1 cellular context compared by ENCODE assay signal in the genomic region with DNA sequence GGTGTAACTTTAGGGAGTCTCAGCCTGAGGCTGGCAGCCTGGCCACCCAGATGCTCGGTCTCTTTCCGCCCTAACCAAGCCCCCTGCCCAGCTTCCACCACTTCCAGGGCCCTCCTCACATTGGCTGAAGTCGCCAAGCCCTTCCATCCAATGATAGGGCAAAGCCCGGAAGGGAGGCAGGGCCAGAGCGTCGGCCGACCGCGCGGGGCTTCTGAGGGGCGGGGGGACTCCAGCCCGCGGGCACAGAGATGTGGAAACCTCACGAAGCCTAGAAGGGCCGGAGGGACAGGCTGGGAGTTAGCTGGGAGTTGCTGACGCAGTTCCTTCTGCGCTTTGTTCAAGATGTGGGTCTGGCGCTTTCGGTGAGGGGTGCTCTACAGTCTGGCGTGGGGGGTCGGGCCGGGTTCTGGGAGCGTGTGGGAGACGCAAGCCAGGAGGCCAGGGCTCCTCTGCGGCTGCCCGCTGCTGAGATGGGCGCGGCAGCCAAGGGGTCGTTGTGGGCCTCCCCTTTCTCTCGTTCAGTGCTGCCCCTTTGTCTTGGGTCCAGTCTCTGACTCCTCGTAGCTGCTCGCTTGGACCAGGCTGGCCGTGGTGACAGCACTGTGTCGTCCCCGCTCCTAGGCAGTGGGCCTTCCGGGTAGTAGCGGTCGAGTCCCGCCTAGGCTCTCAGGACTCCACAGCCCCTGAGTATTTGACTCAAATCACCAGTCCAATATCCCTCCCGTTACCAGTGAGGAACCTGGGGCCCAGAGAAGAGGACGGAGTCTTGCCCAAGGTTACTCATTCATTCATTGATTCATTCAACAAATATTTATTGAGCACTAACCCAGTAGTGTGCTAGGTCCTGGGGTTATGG.
TF ChIP-seq lines count a peak whose summit lies in the region.

A gene (plus strand): TSS at position 319 of the 856 bp plus-strand sequence. CDS start 9,230 bp downstream, outside the sequence.

TF ChIP-seq in HepG2, 621 proteins besides CTCF, POLR2A, EP300 and RAD21 (continued from another document and continues in another):
- TF ChIP-seq ZKSCAN5 (CRISPR knock-in tag; IDR thresholded peaks at IDR 0.05) (no peak), ELF1 (CRISPR knock-in tag; IDR thresholded peaks at IDR 0.05) (peak; percentile 69; the same call in 1 of the 2 replicates), ZNF383 (CRISPR knock-in tag; IDR thresholded peaks at IDR 0.05; ENCODE audit: borderline replicate concordance) (no peak), MATR3 (CRISPR knock-in tag; IDR thresholded peaks at IDR 0.05) (no peak), SUZ12 (IDR thresholded peaks at IDR 0.05; ENCODE audit: low read depth, low read length) (no peak), KMT2B (CRISPR knock-in tag; IDR thresholded peaks at IDR 0.05) (no peak), KDM2A (CRISPR knock-in tag; IDR thresholded peaks at IDR 0.05; ENCODE audit: borderline replicate concordance, low read depth) (peak; percentile 82), ZNF510 (CRISPR knock-in tag; IDR thresholded peaks at IDR 0.05; ENCODE audit: low read depth) (no peak), RORA (CRISPR knock-in tag; IDR thresholded peaks at IDR 0.05) (no peak), RARA (CRISPR knock-in tag; IDR thresholded peaks at IDR 0.05) (no peak), SCMH1 (CRISPR knock-in tag; IDR thresholded peaks at IDR 0.05; ENCODE audit: borderline replicate concordance) (no peak), SIN3B (IDR thresholded peaks at IDR 0.05; ENCODE audit: low read length) (no peak), ZNF160 (CRISPR knock-in tag; IDR thresholded peaks at IDR 0.05) (no peak), ZNF563 (CRISPR knock-in tag; IDR thresholded peaks at IDR 0.05) (no peak), THYN1 (CRISPR knock-in tag; IDR thresholded peaks at IDR 0.05; ENCODE audit: borderline replicate concordance, low read depth) (no peak), ZBTB20 (CRISPR knock-in tag; IDR thresholded peaks at IDR 0.05; ENCODE audit: borderline replicate concordance, low read depth) (0 out of 2 replicates have a peak, but pooled peaks have one; percentile 40)
- TF ChIP-seq, protein P1, sequence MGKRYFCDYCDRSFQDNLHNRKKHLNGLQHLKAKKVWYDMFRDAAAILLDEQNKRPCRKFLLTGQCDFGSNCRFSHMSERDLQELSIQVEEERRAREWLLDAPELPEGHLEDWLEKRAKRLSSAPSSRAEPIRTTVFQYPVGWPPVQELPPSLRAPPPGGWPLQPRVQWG (CRISPR knock-in tag; IDR thresholded peaks at IDR 0.05; ENCODE audit: borderline replicate concordance, low read depth) = no peak
- TF ChIP-seq, protein P2, sequence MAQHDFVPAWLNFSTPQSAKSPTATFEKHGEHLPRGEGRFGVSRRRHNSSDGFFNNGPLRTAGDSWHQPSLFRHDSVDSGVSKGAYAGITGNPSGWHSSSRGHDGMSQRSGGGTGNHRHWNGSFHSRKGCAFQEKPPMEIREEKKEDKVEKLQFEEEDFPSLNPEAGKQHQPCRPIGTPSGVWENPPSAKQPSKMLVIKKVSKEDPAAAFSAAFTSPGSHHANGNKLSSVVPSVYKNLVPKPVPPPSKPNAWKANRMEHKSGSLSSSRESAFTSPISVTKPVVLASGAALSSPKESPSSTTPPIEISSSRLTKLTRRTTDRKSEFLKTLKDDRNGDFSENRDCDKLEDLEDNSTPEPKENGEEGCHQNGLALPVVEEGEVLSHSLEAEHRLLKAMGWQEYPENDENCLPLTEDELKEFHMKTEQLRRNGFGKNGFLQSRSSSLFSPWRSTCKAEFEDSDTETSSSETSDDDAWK (CRISPR knock-in tag; IDR thresholded peaks at IDR 0.05) = no peak
- TF ChIP-seq, protein P3, sequence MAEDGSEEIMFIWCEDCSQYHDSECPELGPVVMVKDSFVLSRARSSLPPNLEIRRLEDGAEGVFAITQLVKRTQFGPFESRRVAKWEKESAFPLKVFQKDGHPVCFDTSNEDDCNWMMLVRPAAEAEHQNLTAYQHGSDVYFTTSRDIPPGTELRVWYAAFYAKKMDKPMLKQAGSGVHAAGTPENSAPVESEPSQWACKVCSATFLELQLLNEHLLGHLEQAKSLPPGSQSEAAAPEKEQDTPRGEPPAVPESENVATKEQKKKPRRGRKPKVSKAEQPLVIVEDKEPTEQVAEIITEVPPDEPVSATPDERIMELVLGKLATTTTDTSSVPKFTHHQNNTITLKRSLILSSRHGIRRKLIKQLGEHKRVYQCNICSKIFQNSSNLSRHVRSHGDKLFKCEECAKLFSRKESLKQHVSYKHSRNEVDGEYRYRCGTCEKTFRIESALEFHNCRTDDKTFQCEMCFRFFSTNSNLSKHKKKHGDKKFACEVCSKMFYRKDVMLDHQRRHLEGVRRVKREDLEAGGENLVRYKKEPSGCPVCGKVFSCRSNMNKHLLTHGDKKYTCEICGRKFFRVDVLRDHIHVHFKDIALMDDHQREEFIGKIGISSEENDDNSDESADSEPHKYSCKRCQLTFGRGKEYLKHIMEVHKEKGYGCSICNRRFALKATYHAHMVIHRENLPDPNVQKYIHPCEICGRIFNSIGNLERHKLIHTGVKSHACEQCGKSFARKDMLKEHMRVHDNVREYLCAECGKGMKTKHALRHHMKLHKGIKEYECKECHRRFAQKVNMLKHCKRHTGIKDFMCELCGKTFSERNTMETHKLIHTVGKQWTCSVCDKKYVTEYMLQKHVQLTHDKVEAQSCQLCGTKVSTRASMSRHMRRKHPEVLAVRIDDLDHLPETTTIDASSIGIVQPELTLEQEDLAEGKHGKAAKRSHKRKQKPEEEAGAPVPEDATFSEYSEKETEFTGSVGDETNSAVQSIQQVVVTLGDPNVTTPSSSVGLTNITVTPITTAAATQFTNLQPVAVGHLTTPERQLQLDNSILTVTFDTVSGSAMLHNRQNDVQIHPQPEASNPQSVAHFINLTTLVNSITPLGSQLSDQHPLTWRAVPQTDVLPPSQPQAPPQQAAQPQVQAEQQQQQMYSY (CRISPR knock-in tag; IDR thresholded peaks at IDR 0.05) = no peak
- TF ChIP-seq, protein P4, sequence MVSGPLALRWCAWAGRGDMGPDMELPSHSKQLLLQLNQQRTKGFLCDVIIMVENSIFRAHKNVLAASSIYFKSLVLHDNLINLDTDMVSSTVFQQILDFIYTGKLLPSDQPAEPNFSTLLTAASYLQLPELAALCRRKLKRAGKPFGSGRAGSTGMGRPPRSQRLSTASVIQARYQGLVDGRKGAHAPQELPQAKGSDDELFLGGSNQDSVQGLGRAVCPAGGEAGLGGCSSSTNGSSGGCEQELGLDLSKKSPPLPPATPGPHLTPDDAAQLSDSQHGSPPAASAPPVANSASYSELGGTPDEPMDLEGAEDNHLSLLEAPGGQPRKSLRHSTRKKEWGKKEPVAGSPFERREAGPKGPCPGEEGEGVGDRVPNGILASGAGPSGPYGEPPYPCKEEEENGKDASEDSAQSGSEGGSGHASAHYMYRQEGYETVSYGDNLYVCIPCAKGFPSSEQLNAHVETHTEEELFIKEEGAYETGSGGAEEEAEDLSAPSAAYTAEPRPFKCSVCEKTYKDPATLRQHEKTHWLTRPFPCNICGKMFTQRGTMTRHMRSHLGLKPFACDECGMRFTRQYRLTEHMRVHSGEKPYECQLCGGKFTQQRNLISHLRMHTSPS (CRISPR knock-in tag; IDR thresholded peaks at IDR 0.05; ENCODE audit: low read depth) = no peak
- TF ChIP-seq, protein P5, sequence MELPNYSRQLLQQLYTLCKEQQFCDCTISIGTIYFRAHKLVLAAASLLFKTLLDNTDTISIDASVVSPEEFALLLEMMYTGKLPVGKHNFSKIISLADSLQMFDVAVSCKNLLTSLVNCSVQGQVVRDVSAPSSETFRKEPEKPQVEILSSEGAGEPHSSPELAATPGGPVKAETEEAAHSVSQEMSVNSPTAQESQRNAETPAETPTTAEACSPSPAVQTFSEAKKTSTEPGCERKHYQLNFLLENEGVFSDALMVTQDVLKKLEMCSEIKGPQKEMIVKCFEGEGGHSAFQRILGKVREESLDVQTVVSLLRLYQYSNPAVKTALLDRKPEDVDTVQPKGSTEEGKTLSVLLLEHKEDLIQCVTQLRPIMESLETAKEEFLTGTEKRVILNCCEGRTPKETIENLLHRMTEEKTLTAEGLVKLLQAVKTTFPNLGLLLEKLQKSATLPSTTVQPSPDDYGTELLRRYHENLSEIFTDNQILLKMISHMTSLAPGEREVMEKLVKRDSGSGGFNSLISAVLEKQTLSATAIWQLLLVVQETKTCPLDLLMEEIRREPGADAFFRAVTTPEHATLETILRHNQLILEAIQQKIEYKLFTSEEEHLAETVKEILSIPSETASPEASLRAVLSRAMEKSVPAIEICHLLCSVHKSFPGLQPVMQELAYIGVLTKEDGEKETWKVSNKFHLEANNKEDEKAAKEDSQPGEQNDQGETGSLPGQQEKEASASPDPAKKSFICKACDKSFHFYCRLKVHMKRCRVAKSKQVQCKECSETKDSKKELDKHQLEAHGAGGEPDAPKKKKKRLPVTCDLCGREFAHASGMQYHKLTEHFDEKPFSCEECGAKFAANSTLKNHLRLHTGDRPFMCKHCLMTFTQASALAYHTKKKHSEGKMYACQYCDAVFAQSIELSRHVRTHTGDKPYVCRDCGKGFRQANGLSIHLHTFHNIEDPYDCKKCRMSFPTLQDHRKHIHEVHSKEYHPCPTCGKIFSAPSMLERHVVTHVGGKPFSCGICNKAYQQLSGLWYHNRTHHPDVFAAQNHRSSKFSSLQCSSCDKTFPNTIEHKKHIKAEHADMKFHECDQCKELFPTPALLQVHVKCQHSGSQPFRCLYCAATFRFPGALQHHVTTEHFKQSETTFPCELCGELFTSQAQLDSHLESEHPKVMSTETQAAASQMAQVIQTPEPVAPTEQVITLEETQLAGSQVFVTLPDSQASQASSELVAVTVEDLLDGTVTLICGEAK (IDR thresholded peaks at IDR 0.05) = no peak
- TF ChIP-seq, protein P5 (CRISPR knock-in tag; IDR thresholded peaks at IDR 0.05) = 0 out of 2 replicates have a peak, but pooled peaks have one; percentile 37
- TF ChIP-seq, protein P6, sequence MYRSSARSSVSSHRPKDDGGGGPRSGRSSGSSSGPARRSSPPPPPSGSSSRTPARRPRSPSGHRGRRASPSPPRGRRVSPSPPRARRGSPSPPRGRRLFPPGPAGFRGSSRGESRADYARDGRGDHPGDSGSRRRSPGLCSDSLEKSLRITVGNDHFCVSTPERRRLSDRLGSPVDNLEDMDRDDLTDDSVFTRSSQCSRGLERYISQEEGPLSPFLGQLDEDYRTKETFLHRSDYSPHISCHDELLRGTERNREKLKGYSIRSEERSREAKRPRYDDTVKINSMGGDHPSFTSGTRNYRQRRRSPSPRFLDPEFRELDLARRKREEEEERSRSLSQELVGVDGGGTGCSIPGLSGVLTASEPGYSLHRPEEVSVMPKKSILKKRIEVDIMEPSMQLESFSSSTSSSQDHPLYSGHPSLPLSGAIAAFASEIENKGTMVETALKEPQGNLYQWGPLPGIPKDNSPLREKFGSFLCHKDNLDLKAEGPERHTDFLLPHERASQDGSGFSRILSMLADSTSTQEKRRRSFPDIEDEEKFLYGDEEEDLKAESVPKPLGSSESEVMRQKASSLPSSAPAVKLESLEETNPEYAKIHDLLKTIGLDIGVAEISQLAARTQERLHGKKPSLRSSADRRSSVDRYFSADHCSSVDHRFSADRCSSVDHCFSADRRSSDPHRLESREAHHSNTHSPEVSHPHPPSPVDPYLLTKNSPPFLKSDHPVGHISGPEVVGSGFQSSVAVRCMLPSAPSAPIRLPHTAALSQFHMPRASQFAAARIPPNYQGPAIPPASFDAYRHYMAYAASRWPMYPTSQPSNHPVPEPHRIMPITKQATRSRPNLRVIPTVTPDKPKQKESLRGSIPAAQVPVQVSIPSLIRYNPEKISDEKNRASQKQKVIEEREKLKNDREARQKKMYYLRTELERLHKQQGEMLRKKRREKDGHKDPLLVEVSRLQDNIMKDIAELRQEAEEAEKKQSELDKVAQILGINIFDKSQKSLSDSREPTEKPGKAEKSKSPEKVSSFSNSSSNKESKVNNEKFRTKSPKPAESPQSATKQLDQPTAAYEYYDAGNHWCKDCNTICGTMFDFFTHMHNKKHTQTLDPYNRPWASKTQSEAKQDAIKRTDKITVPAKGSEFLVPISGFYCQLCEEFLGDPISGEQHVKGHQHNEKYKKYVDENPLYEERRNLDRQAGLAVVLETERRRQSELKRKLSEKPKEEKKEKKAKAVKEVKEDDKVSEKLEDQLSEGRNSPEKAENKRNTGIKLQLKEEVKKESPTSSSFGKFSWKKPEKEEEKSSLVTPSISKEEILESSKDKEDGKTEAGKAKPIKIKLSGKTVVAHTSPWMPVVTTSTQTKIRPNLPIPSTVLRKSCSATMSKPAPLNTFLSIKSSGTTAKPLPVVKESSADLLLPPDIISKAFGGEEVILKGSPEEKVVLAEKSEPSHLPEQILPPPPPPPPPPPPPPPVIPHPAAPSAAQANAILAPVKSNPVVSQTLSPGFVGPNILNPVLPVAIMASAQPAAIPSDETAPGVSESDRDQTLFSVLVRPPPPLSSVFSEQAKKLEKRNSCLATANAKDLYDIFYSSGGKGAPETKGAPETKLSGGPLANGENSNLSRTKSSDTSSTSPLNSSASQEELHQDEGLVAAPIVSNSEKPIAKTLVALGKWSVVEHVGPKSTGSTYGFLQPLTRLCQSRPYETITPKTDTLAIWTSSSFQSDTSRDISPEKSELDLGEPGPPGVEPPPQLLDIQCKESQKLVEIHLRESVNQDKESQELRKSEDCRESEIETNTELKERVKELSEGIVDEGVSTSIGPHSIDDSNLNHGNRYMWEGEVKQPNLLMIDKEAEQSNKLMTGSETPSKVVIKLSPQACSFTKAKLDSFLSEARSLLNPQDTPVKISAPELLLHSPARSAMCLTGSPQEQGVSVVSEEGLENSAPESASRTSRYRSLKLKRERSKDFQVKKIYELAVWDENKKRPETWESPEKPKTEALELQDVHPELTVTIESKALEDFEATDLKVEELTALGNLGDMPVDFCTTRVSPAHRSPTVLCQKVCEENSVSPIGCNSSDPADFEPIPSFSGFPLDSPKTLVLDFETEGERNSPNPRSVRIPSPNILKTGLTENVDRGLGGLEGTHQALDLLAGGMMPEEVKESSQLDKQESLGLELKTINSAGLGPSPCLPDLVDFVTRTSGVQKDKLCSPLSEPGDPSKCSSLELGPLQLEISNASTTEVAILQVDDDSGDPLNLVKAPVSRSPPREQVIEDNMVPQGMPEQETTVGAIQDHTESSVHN (CRISPR knock-in tag; IDR thresholded peaks at IDR 0.05) = no peak
